ENCODE assay signal across 1 cellular context in the genomic region with DNA sequence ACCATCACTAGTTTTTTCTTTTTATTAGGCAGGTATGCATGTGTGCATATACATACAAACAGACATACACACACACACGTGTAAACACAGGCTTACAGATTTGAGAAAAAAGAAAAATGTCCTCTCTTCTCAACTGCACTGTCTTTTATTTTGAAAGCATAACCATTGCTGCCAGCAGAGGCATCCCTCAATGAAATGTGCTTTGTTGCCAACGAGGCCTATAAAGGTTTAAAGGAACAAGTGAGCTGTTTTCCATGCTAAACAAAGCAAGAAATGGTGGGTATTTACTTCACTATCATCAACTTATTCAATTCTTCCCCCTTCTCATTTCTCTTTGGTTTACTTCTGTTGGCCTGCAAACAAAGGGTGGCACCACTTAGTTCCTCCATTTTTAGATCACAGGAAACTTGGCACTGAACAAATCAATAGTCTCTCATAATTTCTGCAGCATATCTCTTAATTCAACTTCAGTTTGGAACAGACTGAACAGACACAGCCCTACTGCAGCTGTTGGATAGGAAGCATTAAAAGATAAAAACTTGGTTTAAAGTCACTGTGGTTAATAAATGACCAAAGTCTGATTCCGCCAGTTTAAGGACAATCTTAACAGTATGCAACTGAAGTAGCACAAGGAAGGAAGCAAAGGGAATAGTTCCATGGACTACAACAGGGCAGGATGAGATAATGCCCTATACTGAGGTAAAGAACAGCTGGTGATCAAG.
TF ChIP-seq lines count a peak whose summit lies in the region.

No MANE protein-coding gene starts in this region.

TF ChIP-seq in liver, 16 proteins besides CTCF, POLR2A, EP300 and RAD21:
- TF ChIP-seq NR2F2 (IDR thresholded peaks at IDR 0.05) (no peak), TAF1 (conservative IDR thresholded peaks at IDR 0.05) (no peak), YY1 (IDR thresholded peaks at IDR 0.05) (peak; percentile 54), JUND (IDR thresholded peaks at IDR 0.05) (no peak), HNF4G (IDR thresholded peaks at IDR 0.05) (no peak), HNF4A (conservative IDR thresholded peaks at IDR 0.05) (peak; percentile 37 to 40), EGR1 (IDR thresholded peaks at IDR 0.05; ENCODE audit: low read depth in 2 of 2) (no peak), FOXA1 (IDR thresholded peaks at IDR 0.05) (no peak), FOXA2 (IDR thresholded peaks at IDR 0.05) (no peak), SP1 (IDR thresholded peaks at IDR 0.05) (peak; percentile 24), RXRA (IDR thresholded peaks at IDR 0.05) (no peak)
- TF ChIP-seq, protein P1, sequence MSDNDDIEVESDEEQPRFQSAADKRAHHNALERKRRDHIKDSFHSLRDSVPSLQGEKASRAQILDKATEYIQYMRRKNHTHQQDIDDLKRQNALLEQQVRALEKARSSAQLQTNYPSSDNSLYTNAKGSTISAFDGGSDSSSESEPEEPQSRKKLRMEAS (IDR thresholded peaks at IDR 0.05) = peak; percentile 1
- TF ChIP-seq, protein P2, sequence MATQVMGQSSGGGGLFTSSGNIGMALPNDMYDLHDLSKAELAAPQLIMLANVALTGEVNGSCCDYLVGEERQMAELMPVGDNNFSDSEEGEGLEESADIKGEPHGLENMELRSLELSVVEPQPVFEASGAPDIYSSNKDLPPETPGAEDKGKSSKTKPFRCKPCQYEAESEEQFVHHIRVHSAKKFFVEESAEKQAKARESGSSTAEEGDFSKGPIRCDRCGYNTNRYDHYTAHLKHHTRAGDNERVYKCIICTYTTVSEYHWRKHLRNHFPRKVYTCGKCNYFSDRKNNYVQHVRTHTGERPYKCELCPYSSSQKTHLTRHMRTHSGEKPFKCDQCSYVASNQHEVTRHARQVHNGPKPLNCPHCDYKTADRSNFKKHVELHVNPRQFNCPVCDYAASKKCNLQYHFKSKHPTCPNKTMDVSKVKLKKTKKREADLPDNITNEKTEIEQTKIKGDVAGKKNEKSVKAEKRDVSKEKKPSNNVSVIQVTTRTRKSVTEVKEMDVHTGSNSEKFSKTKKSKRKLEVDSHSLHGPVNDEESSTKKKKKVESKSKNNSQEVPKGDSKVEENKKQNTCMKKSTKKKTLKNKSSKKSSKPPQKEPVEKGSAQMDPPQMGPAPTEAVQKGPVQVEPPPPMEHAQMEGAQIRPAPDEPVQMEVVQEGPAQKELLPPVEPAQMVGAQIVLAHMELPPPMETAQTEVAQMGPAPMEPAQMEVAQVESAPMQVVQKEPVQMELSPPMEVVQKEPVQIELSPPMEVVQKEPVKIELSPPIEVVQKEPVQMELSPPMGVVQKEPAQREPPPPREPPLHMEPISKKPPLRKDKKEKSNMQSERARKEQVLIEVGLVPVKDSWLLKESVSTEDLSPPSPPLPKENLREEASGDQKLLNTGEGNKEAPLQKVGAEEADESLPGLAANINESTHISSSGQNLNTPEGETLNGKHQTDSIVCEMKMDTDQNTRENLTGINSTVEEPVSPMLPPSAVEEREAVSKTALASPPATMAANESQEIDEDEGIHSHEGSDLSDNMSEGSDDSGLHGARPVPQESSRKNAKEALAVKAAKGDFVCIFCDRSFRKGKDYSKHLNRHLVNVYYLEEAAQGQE (IDR thresholded peaks at IDR 0.05) = peak; percentile 17
- TF ChIP-seq, protein P3, sequence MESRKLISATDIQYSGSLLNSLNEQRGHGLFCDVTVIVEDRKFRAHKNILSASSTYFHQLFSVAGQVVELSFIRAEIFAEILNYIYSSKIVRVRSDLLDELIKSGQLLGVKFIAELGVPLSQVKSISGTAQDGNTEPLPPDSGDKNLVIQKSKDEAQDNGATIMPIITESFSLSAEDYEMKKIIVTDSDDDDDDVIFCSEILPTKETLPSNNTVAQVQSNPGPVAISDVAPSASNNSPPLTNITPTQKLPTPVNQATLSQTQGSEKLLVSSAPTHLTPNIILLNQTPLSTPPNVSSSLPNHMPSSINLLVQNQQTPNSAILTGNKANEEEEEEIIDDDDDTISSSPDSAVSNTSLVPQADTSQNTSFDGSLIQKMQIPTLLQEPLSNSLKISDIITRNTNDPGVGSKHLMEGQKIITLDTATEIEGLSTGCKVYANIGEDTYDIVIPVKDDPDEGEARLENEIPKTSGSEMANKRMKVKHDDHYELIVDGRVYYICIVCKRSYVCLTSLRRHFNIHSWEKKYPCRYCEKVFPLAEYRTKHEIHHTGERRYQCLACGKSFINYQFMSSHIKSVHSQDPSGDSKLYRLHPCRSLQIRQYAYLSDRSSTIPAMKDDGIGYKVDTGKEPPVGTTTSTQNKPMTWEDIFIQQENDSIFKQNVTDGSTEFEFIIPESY (IDR thresholded peaks at IDR 0.05) = no peak
TF ChIP-seq in liver: peak in this region for 5.
